ENCODE assay signal across 7 cellular contexts in genomic region chr7:44489955-44490350, GRCh38. TPM values are rescaled to one million over a fixed set of nuclear protein-coding genes. Genes with fewer than 3 reads are reported as not detected.
A peak's percentile ranks its signal among the peaks of the same experiment; 100 is the strongest.
DNase-seq lines count a peak whose midpoint lies in the region; ATAC-seq and TF ChIP-seq lines count a peak whose summit lies in the region.

No MANE protein-coding gene starts in this region.

- H3K9me3 Mint-ChIP-seq in activated CD8-positive, alpha-beta T cell treated with anti-CD3 and anti-CD28 coated beads, Interleukin-2, amount 10 ng/mL, durations not matched to agents 7 days and 5 days (ENCODE audit: insufficient read depth): no peaks in the 10 kb centered on the region

- WGBS in ovary, 3 donors: 0 to 2% (median 1%) methylated on average over 19 of the region's 19 CpGs

- peak overlapping the region; percentile 94 for H3K27ac ChIP-seq in KMS-11
- peak overlapping the region in 1 of 2 donors; percentile 97 for H3K27ac ChIP-seq in ovary

- peak overlapping the region; percentile 92 for H3K4me2 ChIP-seq in KMS-11

- H3K79me2 ChIP-seq in KMS-11 (ENCODE audit: insufficient read depth, low read depth): peaks cover 40% of the 10 kb centered on the region

- H2AFZ ChIP-seq in KMS-11 (ENCODE audit: low read depth): peak overlapping the region; percentile 66

- H3K9me3 ChIP-seq in ovary: no peaks in the 10 kb centered on the region

- H3K27ac Mint-ChIP-seq in activated CD8-positive, alpha-beta T cell treated with anti-CD3 and anti-CD28 coated beads, Interleukin-2, amount 10 ng/mL, durations not matched to agents 7 days and 5 days: peak overlapping the region; percentile 94

- H3K36me3 ChIP-seq in KMS-11 (ENCODE audit: insufficient read depth) (peaks cover 4% of the 10 kb centered on the region; the same call in 1 of the 2 replicates), ovary (no peaks in the 10 kb centered on the region)

- TF ChIP-seq POLR2A in ovary (IDR thresholded peaks at IDR 0.05): no peak

- intact Hi-C loops in ovary (cut with DNase I): loop anchor here in 2 of 4 donors (5.0 to 10.0 kb wide), 2 partner anchors 248 to 355 kb away; partner anchors contain the start of gene H2AZ2 (in 1 of the 2)

- H3K4me1 Mint-ChIP-seq in activated CD8-positive, alpha-beta T cell treated with anti-CD3 and anti-CD28 coated beads, Interleukin-2, amount 10 ng/mL, durations not matched to agents 7 days and 5 days (ENCODE audit: low read depth): peaks cover 43% of the 10 kb centered on the region

- peak overlapping the region; percentile 74 for H3K4me3 ChIP-seq in GM12865 (ENCODE audit: low read depth, low read length)
- H3K4me3 ChIP-seq in KMS-11 (IDR thresholded peaks at IDR 0.05; ENCODE audit: insufficient read depth, low read depth, low read length): peak overlapping the region; percentile 75
- peak overlapping the region; percentile 83 for H3K4me3 ChIP-seq in ovary

- peaks cover 35% of the 10 kb centered on the region for H3K36me3 Mint-ChIP-seq in activated CD8-positive, alpha-beta T cell treated with anti-CD3 and anti-CD28 coated beads, Interleukin-2, amount 10 ng/mL, durations not matched to agents 7 days and 5 days (ENCODE audit: low read depth)

- no peak for TF ChIP-seq EP300 in ovary (IDR thresholded peaks at IDR 0.05)

- POLR2A ChIA-PET in activated CD8-positive, alpha-beta T cell treated with anti-CD3 and anti-CD28 coated beads, Interleukin-2, amount 10 ng/mL, durations not matched to agents 7 days and 5 days (lab: Charles Lee): interaction anchor here (0.7 to 2.3 kb wide), 13 partner anchors 10 to 409 kb away, joined by 3 to 15 read pairs (median 3); partner anchors contain the start of gene TMED4

- DNase-seq in GM12865 (ENCODE audit: low read depth): peak; percentile 53
- peak; percentile 62 for DNase-seq in activated CD8-positive, alpha-beta T cell treated with anti-CD3 and anti-CD28 coated beads, Interleukin-2, amount 10 ng/mL, durations not matched to agents 7 days and 5 days
- DNase-seq in fibroblast of peridontal ligament (ENCODE audit: extremely low read depth): peak; percentile 34
- peak in 2 of 5 donors; percentile 17 to 19 for DNase-seq in ovary
- no peak for DNase-seq in NCI-H1436 (lab: John Stamatoyannopoulos, UW)

- peak; percentile 12 for ATAC-seq in GM21717 (IDR thresholded peaks at IDR 0.05; ENCODE audit: unreplicated experiment)
- ATAC-seq in activated CD8-positive, alpha-beta T cell treated with anti-CD3 and anti-CD28 coated beads, Interleukin-2, amount 10 ng/mL, durations not matched to agents 7 days and 5 days: peak; percentile 53

- H3K4me3 Mint-ChIP-seq in activated CD8-positive, alpha-beta T cell treated with anti-CD3 and anti-CD28 coated beads, Interleukin-2, amount 10 ng/mL, durations not matched to agents 7 days and 5 days: peak overlapping the region; percentile 82

- CTCF ChIA-PET in activated CD8-positive, alpha-beta T cell treated with anti-CD3 and anti-CD28 coated beads, Interleukin-2, amount 10 ng/mL, durations not matched to agents 7 days and 5 days (lab: Charles Lee): interaction anchor here (0.9 to 3.0 kb wide), 15 partner anchors 10 to 470 kb away, joined by 3 to 16 read pairs (median 4); partner anchors contain the start of genes H2AZ2 and YKT6

- peak overlapping the region; percentile 97 for H3K9ac ChIP-seq in KMS-11

- peaks cover 21% of the 10 kb centered on the region for H3K4me1 ChIP-seq in KMS-11 (ENCODE audit: low read depth, poor library complexity, severe bottlenecking)
- H3K4me1 ChIP-seq in ovary (ENCODE audit: insufficient read depth): peaks cover 11% of the 10 kb centered on the region

- H3K27me3 Mint-ChIP-seq in activated CD8-positive, alpha-beta T cell treated with anti-CD3 and anti-CD28 coated beads, Interleukin-2, amount 10 ng/mL, durations not matched to agents 7 days and 5 days (ENCODE audit: low read depth): peaks cover 3% of the 10 kb centered on the region

- TF ChIP-seq CTCF in GM12865 (IDR thresholded peaks at IDR 0.05; ENCODE audit: insufficient read depth, low read depth, low read length, missing control alignments) (no peak), KMS-11 (conservative IDR thresholded peaks at IDR 0.05; ENCODE audit: low read depth, low read length) (no peak), ovary (IDR thresholded peaks at IDR 0.05) (no peak)

- H4K20me1 ChIP-seq in KMS-11 (ENCODE audit: insufficient read depth): no peaks in the 10 kb centered on the region

- no peaks in the 10 kb centered on the region for H3K27me3 ChIP-seq in KMS-11 (ENCODE audit: insufficient read depth, low read depth)
- H3K27me3 ChIP-seq in ovary: no peaks in the 10 kb centered on the region

RNA-seq across cellular contexts. Expression of gene NUDCD3, which starts 0.5 kb away (rescaled TPM):
- 10 to 100 TPM; 80.7 to 84.0 TPM for total RNA-seq in activated CD8-positive, alpha-beta T cell treated with anti-CD3 and anti-CD28 coated beads, Interleukin-2, amount 10 ng/mL, durations not matched to agents 7 days and 5 days
- total RNA-seq in ovary: 100 to 1,000 TPM in 5 of 7 donors, 10 to 100 TPM in 2; 32.1 to 117 (median 102) TPM
- polyA plus RNA-seq in ovary: 100 to 1,000 TPM in 1 of 2 donors, 10 to 100 TPM in 1; 35.4 to 111 TPM

RNA-seq across cellular contexts. Expression of gene NPC1L1, which starts 51.2 kb away (rescaled TPM):
- total RNA-seq in activated CD8-positive, alpha-beta T cell treated with anti-CD3 and anti-CD28 coated beads, Interleukin-2, amount 10 ng/mL, durations not matched to agents 7 days and 5 days: not detected
- total RNA-seq in ovary: under 1 TPM; 0.05 to 0.28 (median 0.24) TPM
- polyA plus RNA-seq in ovary: under 1 TPM; 0.18 to 0.22 TPM
